7 cellular contexts compared by ENCODE assay signal in the genomic region with DNA sequence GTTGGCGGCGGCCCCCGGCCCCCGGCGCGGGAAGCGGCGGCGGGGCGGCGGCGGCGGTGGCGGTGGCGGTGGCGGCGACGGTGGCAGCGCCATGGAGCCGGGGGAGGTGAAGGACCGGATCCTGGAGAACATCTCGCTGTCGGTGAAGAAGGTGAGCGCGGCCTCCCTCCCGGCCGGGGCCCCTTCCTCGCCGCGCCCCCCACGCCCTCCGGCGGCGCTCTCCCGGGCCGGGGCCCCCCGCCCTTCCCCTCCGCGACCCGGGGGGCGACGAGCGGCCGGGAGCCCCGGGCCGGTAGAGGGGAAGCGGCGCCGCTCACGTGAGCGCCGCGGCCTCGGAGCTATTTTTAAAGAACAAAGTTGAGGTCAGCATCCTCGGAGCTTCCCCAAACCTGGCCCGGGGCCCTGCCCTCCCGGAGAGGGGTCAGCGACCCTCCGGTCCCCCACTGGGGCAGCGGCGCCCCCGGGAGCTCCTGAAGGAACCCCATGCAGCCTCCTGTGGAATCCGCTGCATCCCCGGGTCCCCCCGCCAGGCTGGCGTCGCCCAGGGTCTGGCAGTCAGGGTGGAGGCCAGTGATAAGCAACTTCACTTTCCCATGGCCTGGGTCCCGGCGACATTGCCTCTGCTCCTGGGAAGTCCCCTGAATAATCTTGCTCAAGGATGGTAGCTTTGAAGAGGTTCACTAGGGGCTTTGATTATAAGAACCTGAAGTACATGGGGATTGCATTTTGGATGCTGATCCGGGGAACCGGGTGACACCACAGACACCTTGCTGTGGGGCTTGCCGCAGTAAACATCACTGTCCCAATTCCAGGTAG.
DNase-seq lines count a peak whose midpoint lies in the region; ATAC-seq and TF ChIP-seq lines count a peak whose summit lies in the region.

No MANE protein-coding gene starts in this region.

- no peaks in the 10 kb centered on the region for H3K27me3 ChIP-seq in layer of hippocampus (ENCODE audit: control insufficient read depth, insufficient read depth, low read length)

- peak; percentile 18 for ATAC-seq in HG03066 (IDR thresholded peaks at IDR 0.05; ENCODE audit: low read depth, unreplicated experiment)
- ATAC-seq in GM19455 (IDR thresholded peaks at IDR 0.05; ENCODE audit: unreplicated experiment) = no peak

- no peak for TF ChIP-seq CTCF in GM10266 (IDR thresholded peaks at IDR 0.05; ENCODE audit: control insufficient read depth, insufficient read depth, low read depth, missing control alignments)

- H3K27ac ChIP-seq in layer of hippocampus (ENCODE audit: low read depth, low read length) = peak overlapping the region; percentile 78

- DNase-seq in GM10266 (ENCODE audit: extremely low spot score) (peak; percentile 68), T-helper 2 cell (peak in 3 of 5 experiments; percentile 17 to 56 (median 43))
- DNase-seq in central memory CD4-positive, alpha-beta T cell = peak; percentile 30
- peak; percentile 7 to 20 for DNase-seq in stimulated activated CD4-positive, alpha-beta T cell treated with anti-CD3 and anti-CD28 coated beads, Interleukin-4, amount 100 ng/mL, for 4 hours

Comparison
In these comparisons a context has a peak if more than half of its experiments do, and no peak if none do; other contexts are left out.
1. DNase-seq: peak in every context shown above with its lines; median percentile 68 in GM10266; 43 in T-helper 2 cell; 30 in central memory CD4-positive, alpha-beta T cell; 14 in stimulated activated CD4-positive, alpha-beta T cell treated with anti-CD3 and anti-CD28 coated beads, Interleukin-4, amount 100 ng/mL, for 4 hours.